25 cellular contexts compared by ENCODE assay signal in the genomic region with DNA sequence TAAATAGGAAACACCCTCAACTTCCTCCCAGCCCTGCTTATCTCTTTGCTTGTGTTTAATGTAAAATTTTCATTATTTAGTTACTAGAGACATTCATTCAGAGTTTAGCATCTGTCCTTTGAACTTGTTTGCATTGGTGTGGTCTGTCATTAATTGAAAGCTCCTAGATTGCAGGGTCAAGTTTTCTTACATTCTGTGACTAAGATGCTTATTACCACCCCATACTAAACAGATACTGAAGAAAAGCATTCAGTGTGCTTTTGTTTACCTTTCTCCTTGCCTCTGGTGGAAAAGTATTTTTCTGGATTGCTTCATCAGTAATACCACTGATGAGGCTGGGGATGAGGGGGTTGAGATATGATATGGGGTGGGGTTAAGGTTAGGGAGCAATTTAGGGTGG.
A peak's percentile ranks its signal among the peaks of the same experiment; 100 is the strongest.
DNase-seq lines count a peak whose midpoint lies in the region; ATAC-seq, FAIRE-seq and TF ChIP-seq lines count a peak whose summit lies in the region.
"Had no signal": no experiment of that assay in that cellular context is flagged by ENCODE, and none has a peak within 500 bp of the region (broad histone marks: within the 10 kb centered on the region; RNA-seq: fewer than 3 reads in every experiment).

No MANE protein-coding gene starts in this region.

- H3K9ac ChIP-seq in endothelial cell of umbilical vein (replicated peaks; ENCODE audit: extremely low read depth, insufficient read depth, low read length): no peak overlapping the region
- H3K9ac ChIP-seq: KMS-11 had no signal

- peak overlapping the region; percentile 25 for H2AFZ ChIP-seq in endothelial cell of umbilical vein (ENCODE audit: low read depth, low read length)
- H2AFZ ChIP-seq: PC-9 had no signal

- H3K27ac ChIP-seq in HEK293 (ENCODE audit: extremely low read depth, low read depth, low read length) (no peak overlapping the region), endothelial cell of umbilical vein (ENCODE audit: insufficient read depth, low read depth, low read length) (no peak overlapping the region)
- H3K27ac ChIP-seq: A549, KMS-11, PC-9, SJCRH30 had no signal

- peaks cover 2 to 10% of the 10 kb centered on the region in 2 donors for H3K9me3 Mint-ChIP-seq in natural killer cell

- no peak overlapping the region for H3K4me2 ChIP-seq in endothelial cell of umbilical vein (ENCODE audit: insufficient read depth, low read length)
- H3K4me2 ChIP-seq: A549, KMS-11, PC-9 had no signal

- H3K36me3 Mint-ChIP-seq in natural killer cell: no peaks in the 10 kb centered on the region
- H3K36me3 Mint-ChIP-seq: CD4-positive, alpha-beta memory T cell had no signal

- no peaks in the 10 kb centered on the region for H3K4me1 Mint-ChIP-seq in natural killer cell
- H3K4me1 Mint-ChIP-seq: CD4-positive, alpha-beta memory T cell had no signal

- no peaks in the 10 kb centered on the region for H4K20me1 ChIP-seq in endothelial cell of umbilical vein (replicated peaks; ENCODE audit: control insufficient read depth, extremely low read depth, insufficient read depth, low read length)

- BruUV-seq in endothelial cell of umbilical vein (replicated peaks; lab: Mats Ljungman, UMichigan): no TSS peak

- no peak overlapping the region for H3K27ac Mint-ChIP-seq in natural killer cell

- dilution Hi-C loops in endothelial cell of umbilical vein (cut with MboI; ENCODE audit: extremely low pct_ligation_motif_present, low sequenced_read_pairs): no loop called here

- H3K27me3 Mint-ChIP-seq in natural killer cell (ENCODE audit: low read depth in 2 of 2): no peaks in the 10 kb centered on the region
- H3K27me3 Mint-ChIP-seq: CD4-positive, alpha-beta memory T cell had no signal

- 0 out of 2 replicates have a peak, but pooled peaks cover 5% of the 10 kb centered on the region for H3K4me1 ChIP-seq in HEK293 (ENCODE audit: control insufficient read depth, insufficient read depth, low read length)
- peaks cover 3% of the 10 kb centered on the region for H3K4me1 ChIP-seq in endothelial cell of umbilical vein (ENCODE audit: control insufficient read depth, extremely low read depth, insufficient read depth, low read length)
- H3K4me1 ChIP-seq: A549, SJCRH30 had no signal

- TF ChIP-seq CTCF in HEK293 (tag by site-specific recombination; IDR thresholded peaks at IDR 0.05) (no peak), endothelial cell of umbilical vein (IDR thresholded peaks at IDR 0.05; ENCODE audit: extremely low read depth in 1 of 2, insufficient read depth in 1 of 2, low read depth in 1 of 2, low read length in 2 of 2) (no peak), natural killer cell (IDR thresholded peaks at IDR 0.05) (no peak)

- CTCF ChIA-PET in HEK293 (lab: Yijun Ruan, JAX): no interaction called here
- CTCF ChIA-PET in endothelial cell of umbilical vein (lab: Charles Lee): no interaction called here

- H3K36me3 ChIP-seq in HEK293 (ENCODE audit: control insufficient read depth in 2 of 2, insufficient read depth in 1 of 2, low read length in 2 of 2) (no peaks in the 10 kb centered on the region), endothelial cell of umbilical vein (ENCODE audit: control insufficient read depth in 2 of 2, extremely low read depth in 1 of 2, insufficient read depth in 2 of 2, low read length in 2 of 2) (no peaks in the 10 kb centered on the region)
- H3K36me3 ChIP-seq: SJCRH30 had no signal

- no peaks in the 10 kb centered on the region for H3K79me2 ChIP-seq in endothelial cell of umbilical vein (ENCODE audit: control insufficient read depth, insufficient read depth, low read length)

- H3K4me3 ChIP-seq in HEK293 (ENCODE audit: low read depth, low read length) (no peak overlapping the region), endothelial cell of umbilical vein (replicated peaks in 1 of 3; ENCODE audit: insufficient read depth in 1 of 3, low read depth in 1 of 3, low read length in 3 of 3) (no peak overlapping the region)
- H3K4me3 ChIP-seq: A549, PC-9, SJCRH30 had no signal

- no peak overlapping the region for H3K4me3 Mint-ChIP-seq in natural killer cell
- H3K4me3 Mint-ChIP-seq: CD4-positive, alpha-beta memory T cell had no signal

- DNase-seq in NCI-H69 (lab: John Stamatoyannopoulos, UW) (peak; percentile 46), endothelial cell of umbilical vein (ENCODE audit: low read depth, low spot score) (peak; percentile 4), COLO829 (ENCODE audit: low spot score) (no peak), natural killer cell (no peak)
- no peak for DNase-seq in activated T-cell treated with anti-CD3 and anti-CD28 coated beads, Interleukin-2, amount 50 U/mL, for 48 hours
- DNase-seq: C1 segment of cervical spinal cord; Calu3; CD4-positive, alpha-beta memory T cell; DMS153; DND-41; NCI-H1092 treated with DMSO at 0.1 percent for 48 hours; NCI-H1436; NCI-H1930; NCI-H2107; NCI-H524; SJCRH30 had no signal

- no peak for TF ChIP-seq POLR2A in endothelial cell of umbilical vein (IDR thresholded peaks at IDR 0.05; ENCODE audit: low read depth, low read length)

- H3K27me3 ChIP-seq in endothelial cell of umbilical vein (ENCODE audit: control insufficient read depth in 2 of 2, insufficient read depth in 2 of 2, low read length in 2 of 2): no peaks in the 10 kb centered on the region
- H3K27me3 ChIP-seq: SJCRH30 had no signal

- POLR2A ChIA-PET in HEK293 (lab: Yijun Ruan, JAX) (no interaction called here), endothelial cell of umbilical vein (lab: Charles Lee) (no interaction called here)

- H3K9me3 ChIP-seq in HEK293 (ENCODE audit: control insufficient read depth, insufficient read depth, low read depth, low read length) (no peaks in the 10 kb centered on the region), endothelial cell of umbilical vein (replicated peaks; ENCODE audit: control insufficient read depth, insufficient read depth, low read length) (no peaks in the 10 kb centered on the region)
- H3K9me3 ChIP-seq: A549 had no signal

- peak; percentile 49 for FAIRE-seq in endothelial cell of umbilical vein (lab: Jason Lieb, UNC)
- FAIRE-seq: A549, GM18507, H54 had no signal

- no peaks in the 10 kb centered on the region for H3K9me1 ChIP-seq in endothelial cell of umbilical vein (replicated peaks; ENCODE audit: control insufficient read depth, extremely low read depth, insufficient read depth, low read length)

- intact Hi-C loops in endothelial cell of umbilical vein (cut with micrococcal nuclease): no loop called here
- intact Hi-C loops in natural killer cell (cut with micrococcal nuclease): no loop called here

- ATAC-seq in HG02798 (IDR thresholded peaks at IDR 0.05; ENCODE audit: poor library complexity, unreplicated experiment): no peak
- ATAC-seq in natural killer cell: no peak
- ATAC-seq: A549, Right ventricle myocardium inferior, SK-N-SH treated with all-trans-retinoic acid at 6 μM for 48 hours had no signal

TF ChIP-seq in HEK293, 187 proteins besides CTCF, POLR2A, EP300 and RAD21 (continues in another document):
- no peak for TF ChIP-seq ZNF600 (tag by site-specific recombination; IDR thresholded peaks at IDR 0.05)
- TF ChIP-seq, protein P1, sequence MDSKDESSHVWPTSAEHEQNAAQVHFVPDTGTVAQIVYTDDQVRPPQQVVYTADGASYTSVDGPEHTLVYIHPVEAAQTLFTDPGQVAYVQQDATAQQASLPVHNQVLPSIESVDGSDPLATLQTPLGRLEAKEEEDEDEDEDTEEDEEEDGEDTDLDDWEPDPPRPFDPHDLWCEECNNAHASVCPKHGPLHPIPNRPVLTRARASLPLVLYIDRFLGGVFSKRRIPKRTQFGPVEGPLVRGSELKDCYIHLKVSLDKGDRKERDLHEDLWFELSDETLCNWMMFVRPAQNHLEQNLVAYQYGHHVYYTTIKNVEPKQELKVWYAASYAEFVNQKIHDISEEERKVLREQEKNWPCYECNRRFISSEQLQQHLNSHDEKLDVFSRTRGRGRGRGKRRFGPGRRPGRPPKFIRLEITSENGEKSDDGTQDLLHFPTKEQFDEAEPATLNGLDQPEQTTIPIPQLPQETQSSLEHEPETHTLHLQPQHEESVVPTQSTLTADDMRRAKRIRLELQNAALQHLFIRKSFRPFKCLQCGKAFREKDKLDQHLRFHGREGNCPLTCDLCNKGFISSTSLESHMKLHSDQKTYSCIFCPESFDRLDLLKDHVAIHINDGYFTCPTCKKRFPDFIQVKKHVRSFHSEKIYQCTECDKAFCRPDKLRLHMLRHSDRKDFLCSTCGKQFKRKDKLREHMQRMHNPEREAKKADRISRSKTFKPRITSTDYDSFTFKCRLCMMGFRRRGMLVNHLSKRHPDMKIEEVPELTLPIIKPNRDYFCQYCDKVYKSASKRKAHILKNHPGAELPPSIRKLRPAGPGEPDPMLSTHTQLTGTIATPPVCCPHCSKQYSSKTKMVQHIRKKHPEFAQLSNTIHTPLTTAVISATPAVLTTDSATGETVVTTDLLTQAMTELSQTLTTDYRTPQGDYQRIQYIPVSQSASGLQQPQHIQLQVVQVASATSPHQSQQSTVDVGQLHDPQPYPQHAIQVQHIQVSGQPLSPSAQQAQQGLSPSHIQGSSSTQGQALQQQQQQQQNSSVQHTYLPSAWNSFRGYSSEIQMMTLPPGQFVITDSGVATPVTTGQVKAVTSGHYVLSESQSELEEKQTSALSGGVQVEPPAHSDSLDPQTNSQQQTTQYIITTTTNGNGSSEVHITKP (tag by site-specific recombination; IDR thresholded peaks at IDR 0.05): no peak

TF ChIP-seq in endothelial cell of umbilical vein, 7 proteins besides CTCF, POLR2A, EP300 and RAD21:
- TF ChIP-seq POLR2AphosphoS5 (IDR thresholded peaks at IDR 0.05; ENCODE audit: insufficient read depth, low read depth, low read length) (no peak), MYC (IDR thresholded peaks at IDR 0.05; ENCODE audit: low read depth, low read length) (no peak), GATA2 (IDR thresholded peaks at IDR 0.05; ENCODE audit: insufficient read depth, insufficient read length, low read depth, low read length) (no peak), JUN (IDR thresholded peaks at IDR 0.05; ENCODE audit: borderline replicate concordance, insufficient read depth, insufficient read length, low read depth) (no peak), EZH2 (IDR thresholded peaks at IDR 0.05; ENCODE audit: borderline replicate concordance, low read depth, low read length, severe bottlenecking) (no peak), FOS (IDR thresholded peaks at IDR 0.05; ENCODE audit: borderline replicate concordance, insufficient read depth, low read length) (no peak)
- TF ChIP-seq, protein P2, sequence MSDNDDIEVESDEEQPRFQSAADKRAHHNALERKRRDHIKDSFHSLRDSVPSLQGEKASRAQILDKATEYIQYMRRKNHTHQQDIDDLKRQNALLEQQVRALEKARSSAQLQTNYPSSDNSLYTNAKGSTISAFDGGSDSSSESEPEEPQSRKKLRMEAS (IDR thresholded peaks at IDR 0.05; ENCODE audit: insufficient read depth, insufficient read length): no peak

Comparison
In these comparisons a context has a peak if more than half of its experiments do, and no peak if none do; other contexts are left out.
1. DNase-seq: peak in NCI-H69 (single experiment) and endothelial cell of umbilical vein (single experiment); none in activated T-cell treated with anti-CD3 and anti-CD28 coated beads, Interleukin-2, amount 50 U/mL, for 48 hours (0 of 2), COLO829 (single experiment) and natural killer cell (single experiment).